In the genomic region with DNA sequence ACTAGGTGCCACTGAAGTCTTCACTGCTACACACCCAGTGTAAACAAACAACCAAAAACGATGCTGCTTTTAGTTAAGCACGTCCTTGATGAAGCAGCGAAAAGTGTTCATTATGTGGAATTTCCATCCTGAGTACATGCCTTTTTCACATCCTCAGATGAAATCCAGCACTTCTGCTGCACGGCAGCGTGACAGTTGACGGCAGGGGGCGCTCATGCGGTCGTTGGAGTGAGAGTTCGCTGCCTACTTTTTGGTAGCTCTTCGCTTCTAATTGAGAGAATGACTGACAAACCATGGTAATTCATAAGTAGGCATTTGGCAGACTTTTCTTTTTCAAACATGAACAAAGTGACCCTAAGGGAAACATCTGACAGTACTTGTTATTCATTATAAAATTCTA, we compare ENCODE assay signal across 10 cellular contexts. TPM values are rescaled to one million over a fixed set of nuclear protein-coding genes. Genes with fewer than 3 reads are reported as not detected.
DNase-seq lines count a peak whose midpoint lies in the region; ATAC-seq, FAIRE-seq and TF ChIP-seq lines count a peak whose summit lies in the region.
"Had no signal": no experiment of that assay in that cellular context is flagged by ENCODE, and none has a peak within 500 bp of the region (broad histone marks: within the 10 kb centered on the region; RNA-seq: fewer than 3 reads in every experiment).

No MANE protein-coding gene starts in this region.

- CTCF ChIA-PET in H1 (lab: Charles Lee; ENCODE audit: partially characterized antibody): interaction anchor here (0.6 to 2.5 kb wide), 38 partner anchors 8 to 1623 kb away, joined by 3 to 14 read pairs (median 3); no protein-coding TSS in a partner anchor

- H3K18ac ChIP-seq in H1 (ENCODE audit: extremely low read depth, low read length): no peak overlapping the region

- H3K79me1 ChIP-seq in H1 (ENCODE audit: low read depth, low read length): no peaks in the 10 kb centered on the region

- 19% methylated on average over 11 of the region's 11 CpGs; no CpG with 5 or more reads in 1 of the 2 experiments for WGBS in H1 (ENCODE audit: extremely low coverage in 1 of 2, insufficient coverage in 1 of 2, insufficient read length in 1 of 2, insufficient replicate concordance in 2 of 2, low coverage in 1 of 2, low lambda C conversion rate in 2 of 2, missing lambda C conversion rate in 1 of 2), 2 experiments

- no peaks in the 10 kb centered on the region for H3K23me2 ChIP-seq in H1 (ENCODE audit: low read depth, low read length)

- POLR2A ChIA-PET in H1 (lab: Charles Lee; ENCODE audit: partially characterized antibody): no interaction called here

- H3K9ac ChIP-seq in SK-N-MC (ENCODE audit: insufficient read length) (no peak overlapping the region), H1 (replicated peaks in 1 of 4; ENCODE audit: extremely low read depth in 1 of 4, low read depth in 3 of 4, low read length in 3 of 4) (no peak overlapping the region)

- TF ChIP-seq EP300 in H1 (IDR thresholded peaks at IDR 0.05; ENCODE audit: borderline replicate concordance in 1 of 2, low read depth in 2 of 2, low read length in 2 of 2): no peak

- no peaks in the 10 kb centered on the region for H3K36me3 ChIP-seq in SK-N-MC (ENCODE audit: insufficient read depth, low read length)
- H3K36me3 ChIP-seq in H1 (ENCODE audit: control insufficient read depth in 2 of 4, insufficient read depth in 4 of 4, low read length in 3 of 4): no peaks in the 10 kb centered on the region

- peak; percentile 64 to 93 (median 88) for TF ChIP-seq CTCF in H1 (IDR thresholded peaks at IDR 0.05; ENCODE audit: control extremely low read depth in 1 of 3, insufficient read depth in 1 of 3, low read depth in 1 of 3, low read length in 3 of 3)

- H3K23ac ChIP-seq in H1 (ENCODE audit: insufficient read length): no peak overlapping the region

- H2AK5ac ChIP-seq in H1 (ENCODE audit: low read depth, low read length): no peak overlapping the region

- ATAC-seq in GM21576 (IDR thresholded peaks at IDR 0.05; ENCODE audit: unreplicated experiment) (no peak), GM18858 (IDR thresholded peaks at IDR 0.05; ENCODE audit: unreplicated experiment) (no peak)

- H4K5ac ChIP-seq in H1 (ENCODE audit: insufficient read length, low read depth, low read length): no peak overlapping the region

- H3K27me3 ChIP-seq in H1 (replicated peaks in 1 of 4; ENCODE audit: control insufficient read depth in 3 of 4, extremely low read depth in 1 of 4, insufficient read depth in 3 of 4, low read length in 3 of 4): no peaks in the 10 kb centered on the region

- no peaks in the 10 kb centered on the region for H3K9me3 ChIP-seq in SK-N-MC (ENCODE audit: low read depth, low read length)
- no peaks in the 10 kb centered on the region for H3K9me3 ChIP-seq in H1 (ENCODE audit: insufficient read depth in 2 of 2, low read depth in 1 of 2, low read length in 1 of 2)

- peak; percentile 81 for FAIRE-seq in H1 (lab: Jason Lieb, UNC)

- H3K27ac ChIP-seq in SK-N-MC: no peak overlapping the region
- no peak overlapping the region for H3K27ac ChIP-seq in H1 (ENCODE audit: low read depth, low read length)

- no peak overlapping the region for H4K8ac ChIP-seq in H1 (ENCODE audit: extremely low read depth, insufficient read depth, low read length)

- H3K14ac ChIP-seq in H1 (ENCODE audit: insufficient read length): no peak overlapping the region

- no peak overlapping the region for H4K91ac ChIP-seq in H1 (replicated peaks; ENCODE audit: insufficient read length, low read length)

- no peak overlapping the region for H2BK12ac ChIP-seq in H1 (ENCODE audit: low read depth, low read length)

- H2BK5ac ChIP-seq in H1 (ENCODE audit: low read depth, low read length): no peak overlapping the region

- H2BK15ac ChIP-seq in H1 (ENCODE audit: low read length): no peak overlapping the region

- no peak overlapping the region for H2BK20ac ChIP-seq in H1 (ENCODE audit: low read length)

- no peaks in the 10 kb centered on the region for H3K4me1 ChIP-seq in H1 (replicated peaks in 1 of 4; ENCODE audit: control insufficient read depth in 3 of 4, insufficient read depth in 4 of 4, low read length in 3 of 4)

- DNase-seq in NCI-H82 (lab: John Stamatoyannopoulos, UW) (peak; percentile 23), NCI-H82 treated with DMSO at 0.1 percent for 48 hours (lab: John Stamatoyannopoulos, UW; ENCODE audit: unreplicated experiment) (no peak), SK-N-MC (ENCODE audit: low read depth, low spot score) (no peak), H1 (ENCODE audit: low read depth in 1 of 2, low spot score in 2 of 2) (peak; percentile 10 to 92), midbrain (lab: John Stamatoyannopoulos, UW) (peak; percentile 55), NCI-H1694 treated with DMSO at 0.1 percent for 48 hours (lab: John Stamatoyannopoulos, UW) (no peak)

- H3K4me3 ChIP-seq in SK-N-MC: peak overlapping the region; percentile 60
- H3K4me3 ChIP-seq in H1 (ENCODE audit: extremely low read depth in 1 of 4, insufficient read depth in 2 of 4, low read depth in 3 of 4, low read length in 4 of 4): no peak overlapping the region

- H4K20me1 ChIP-seq in H1 (replicated peaks in 1 of 2; ENCODE audit: control insufficient read depth in 1 of 2, insufficient read depth in 2 of 2, low read length in 2 of 2): no peaks in the 10 kb centered on the region

- no peak overlapping the region for H3K56ac ChIP-seq in H1 (replicated peaks; ENCODE audit: insufficient read length, low read depth, low read length)

- H3K4me2 ChIP-seq in H1 (ENCODE audit: insufficient read depth in 1 of 2, low read depth in 2 of 2, low read length in 2 of 2): no peak overlapping the region

- TF ChIP-seq RAD21 in H1 (IDR thresholded peaks at IDR 0.05 in 1 of 2, conservative IDR thresholded peaks at IDR 0.05 in 1 of 2; ENCODE audit: low read depth in 2 of 2, low read length in 2 of 2): peak; percentile 70 to 80

- no peaks in the 10 kb centered on the region for H3K79me2 ChIP-seq in H1 (ENCODE audit: control insufficient read depth in 1 of 2, insufficient read depth in 2 of 2, low read length in 2 of 2)

- H3K4ac ChIP-seq in H1 (replicated peaks; ENCODE audit: insufficient read length, low read depth, low read length): no peak overlapping the region

- TF ChIP-seq POLR2A in H1 (IDR thresholded peaks at IDR 0.05; ENCODE audit: control extremely low read depth in 1 of 2, low read depth in 2 of 2, low read length in 2 of 2): no peak

- peak overlapping the region; percentile 67; the same call in 1 of the 2 replicates for H2AFZ ChIP-seq in H1 (ENCODE audit: low read length)

- H2BK120ac ChIP-seq in H1 (replicated peaks; ENCODE audit: low read depth, low read length): no peak overlapping the region

TF ChIP-seq in H1, 55 proteins besides CTCF, POLR2A, EP300 and RAD21:
- TF ChIP-seq SIN3A (conservative IDR thresholded peaks at IDR 0.05 in 1 of 2, IDR thresholded peaks at IDR 0.05 in 1 of 2; ENCODE audit: low read depth in 1 of 2, low read length in 2 of 2) (no peak), CEBPB (IDR thresholded peaks at IDR 0.05; ENCODE audit: low read depth, low read length) (0 out of 2 replicates have a peak, but pooled peaks have one; percentile 16), CREB1 (IDR thresholded peaks at IDR 0.05) (0 out of 2 replicates have a peak, but pooled peaks have one; percentile 26)

RNA-seq across cellular contexts. Expression of a gene that starts 55.2 kb away (rescaled TPM):
- total RNA-seq in H1 (2021; fragmentation: NEBNext Ultra II Directional; extraction: Animal tissue kit (Norgen Biotek cat#: 25700)): not detected in 2 replicates
- not detected in 2 replicates for polyA plus RNA-seq in H1 (2011; rRNA removed)
- polyA plus RNA-seq in H1 (2011; cell fraction: cytosol; rRNA removed): not detected
- not detected for polyA plus RNA-seq in H1 (2011; cell fraction: nucleus; rRNA removed)
- polyA plus RNA-seq in H1 (2012, experiment 1 of 2): not detected in 4 replicates
- not detected for polyA plus RNA-seq in H1 (2012, experiment 2 of 2)
- polyA plus RNA-seq in H1 (2013, experiment 1 of 2): not detected
- polyA plus RNA-seq in H1 (2013, experiment 2 of 2): not detected
- not detected in 2 replicates for polyA minus RNA-seq in H1 (2011; rRNA and poly(A)+ RNA removed)
- not detected for polyA minus RNA-seq in H1 (2011; cell fraction: cytosol; rRNA and poly(A)+ RNA removed)
- not detected for polyA minus RNA-seq in H1 (2011; cell fraction: nucleus; rRNA and poly(A)+ RNA removed)
- total RNA-seq: activated CD8-positive, alpha-beta memory T cell treated with anti-CD3 and anti-CD28 coated beads for 36 hours; CD4-positive, alpha-beta memory T cell had no signal
- polyA plus RNA-seq: CD4-positive, alpha-beta memory T cell had no signal

Comparison
In these comparisons a context has a peak if more than half of its experiments do, and no peak if none do; other contexts are left out.
1. DNase-seq: peak in NCI-H82 (single experiment), H1 (2 of 2) and midbrain (single experiment); none in NCI-H82 treated with DMSO at 0.1 percent for 48 hours (single experiment), SK-N-MC (single experiment) and NCI-H1694 treated with DMSO at 0.1 percent for 48 hours (single experiment).